ENCODE assay signal across 7 cellular contexts in genomic region chr15:60423540-60423939, GRCh38. TPM values are rescaled to one million over a fixed set of nuclear protein-coding genes. Genes with fewer than 3 reads are reported as not detected.
A peak's percentile ranks its signal among the peaks of the same experiment; 100 is the strongest.
DNase-seq lines count a peak whose midpoint lies in the region; ATAC-seq, FAIRE-seq and TF ChIP-seq lines count a peak whose summit lies in the region.

No MANE protein-coding gene starts in this region.

- no peak overlapping the region for H3K9ac ChIP-seq in H9 (ENCODE audit: extremely low read depth, insufficient read length, low read length)

- no peak overlapping the region for H2BK12ac ChIP-seq in H9 (ENCODE audit: insufficient read length, low read depth, low read length)

- TF ChIP-seq POLR2A in erythroblast (IDR thresholded peaks at IDR 0.05; ENCODE audit: low read length), result no peak

- H3K27ac Mint-ChIP-seq in H9, result no peak overlapping the region; a peak in 1 of 7 replicates

- no peak overlapping the region for H2BK120ac ChIP-seq in H9 (ENCODE audit: low read depth, low read length, poor library complexity, severe bottlenecking)

- H3K18ac ChIP-seq in H9 (ENCODE audit: insufficient read length, low read depth, low read length), result no peak overlapping the region

- in situ Hi-C loops in Panc1 (cut with HindIII; ENCODE audit: low pct_unique_long_range_greater_than_20kb, low sequenced_read_pairs), result no loop called here
- in situ Hi-C loops in GM13977 (cut with MboI; ENCODE audit: low pct_unique_long_range_greater_than_20kb, low sequenced_read_pairs, unreplicated experiment), result no loop called here

- H3K36me3 Mint-ChIP-seq in H9 (ENCODE audit: insufficient read depth in 1 of 3, low read depth in 3 of 3), result peaks cover 5 to 15% (median 13%) of the 10 kb centered on the region in 3 experiments; a peak in 6 of 7 replicates

- TF ChIP-seq CTCF in GM12865 (IDR thresholded peaks at IDR 0.05; ENCODE audit: insufficient read depth, low read depth, low read length, missing control alignments), result no peak
- TF ChIP-seq CTCF in Panc1 (IDR thresholded peaks at IDR 0.05), result no peak
- no peak for TF ChIP-seq CTCF in retinal pigment epithelial cell (conservative IDR thresholded peaks at IDR 0.05; ENCODE audit: low read depth, low read length)
- TF ChIP-seq CTCF in GM13977 (IDR thresholded peaks at IDR 0.05; ENCODE audit: extremely low read depth, insufficient read depth, missing control alignments), result no peak
- no peak for TF ChIP-seq CTCF in H9 (conservative IDR thresholded peaks at IDR 0.05)

- DNase-seq in GM12865 (ENCODE audit: low read depth), result peak; percentile 11
- no peak for DNase-seq in Panc1 (ENCODE audit: low read depth, low spot score)
- DNase-seq in erythroblast (lab: John Stamatoyannopoulos, UW), result peak; percentile 3 to 9
- DNase-seq in retinal pigment epithelial cell (ENCODE audit: low read depth), result peak; percentile 83
- DNase-seq in GM13977 (ENCODE audit: low spot score), result no peak
- DNase-seq in GM19239 (ENCODE audit: insufficient read length, low spot score), result no peak
- no peak for DNase-seq in H9

- no peak overlapping the region for H3K23ac ChIP-seq in H9 (ENCODE audit: insufficient read length, low read depth, low read length)

- peaks cover 11% of the 10 kb centered on the region; the same call in 1 of the 2 replicates for H3K36me3 ChIP-seq in Panc1 (ENCODE audit: control insufficient read depth, insufficient read depth, low read length)

- H3K9me3 ChIP-seq in Panc1 (ENCODE audit: control insufficient read depth, insufficient read depth, low read depth, low read length) (no peaks in the 10 kb centered on the region), H9 (ENCODE audit: control insufficient read depth, low read depth, low read length) (no peaks in the 10 kb centered on the region)

- H3K4me2 ChIP-seq in H9 (ENCODE audit: insufficient read depth, insufficient read length, low read length), result no peak overlapping the region

- no peaks in the 10 kb centered on the region for H3K23me2 ChIP-seq in H9 (ENCODE audit: insufficient read length, low read depth, low read length, poor library complexity, severe bottlenecking)

- intact Hi-C loops in Panc1 (cut with micrococcal nuclease; ENCODE audit: unreplicated experiment), result no loop called here

- CTCF ChIA-PET in Panc1 (lab: Charles Lee), result no interaction called here

- H3K14ac ChIP-seq in H9 (ENCODE audit: insufficient read depth, low read length), result no peak overlapping the region

- no peak for FAIRE-seq in GM19239 (lab: Jason Lieb, UNC)

- H4K8ac ChIP-seq in H9 (replicated peaks; ENCODE audit: insufficient read length, low read depth, low read length), result no peak overlapping the region

- H3K27me3 ChIP-seq in Panc1 (ENCODE audit: control insufficient read depth, insufficient read depth, low read length), result no peaks in the 10 kb centered on the region
- H3K27me3 ChIP-seq in H9 (ENCODE audit: insufficient read depth, low read length), result no peaks in the 10 kb centered on the region

- no peak overlapping the region for H2BK15ac ChIP-seq in H9 (ENCODE audit: low read depth, low read length)

- H3K27ac ChIP-seq in Panc1 (ENCODE audit: low read length) (no peak overlapping the region), H9 (ENCODE audit: insufficient read length, low read depth, low read length) (no peak overlapping the region)

- no peaks in the 10 kb centered on the region for H4K20me1 ChIP-seq in H9 (ENCODE audit: control insufficient read depth, insufficient read depth, insufficient read length)

- no peaks in the 10 kb centered on the region for H3K9me3 Mint-ChIP-seq in H9

- no peak overlapping the region for H2AFZ ChIP-seq in H9 (ENCODE audit: low read length)

- H3K4ac ChIP-seq in H9 (ENCODE audit: low read depth, low read length), result no peak overlapping the region

- no peak overlapping the region for H3K4me3 Mint-ChIP-seq in H9

- no peaks in the 10 kb centered on the region for H3K27me3 Mint-ChIP-seq in H9 (ENCODE audit: low read depth)

- BruUV-seq in Panc1 (replicated peaks; lab: Mats Ljungman, UMichigan), result no TSS peak

- POLR2A ChIA-PET in Panc1 (lab: Charles Lee), result interaction anchor here (0.6 to 1.1 kb wide), 2 partner anchors 22 to 23 kb away, joined by 3 to 4 read pairs; no protein-coding TSS in a partner anchor

- ATAC-seq in Panc1, result 0 out of 2 replicates have a peak, but pooled peaks have one; percentile 58

- H3K4me1 Mint-ChIP-seq in H9, result peaks cover 7 to 14% of the 10 kb centered on the region in 2 experiments; a peak in 2 of 4 replicates

- WGBS in H9 (ENCODE audit: extremely low coverage, insufficient read length, low lambda C conversion rate), result no CpG with 5 or more reads among the region's 2 CpGs

- H3K79me1 ChIP-seq in H9 (ENCODE audit: insufficient read depth, low read depth, low read length, poor library complexity, severe bottlenecking), result no peaks in the 10 kb centered on the region

- H4K5ac ChIP-seq in H9 (ENCODE audit: insufficient read length, low read depth, low read length), result no peak overlapping the region

- no peak overlapping the region for H3K4me3 ChIP-seq in GM12865 (ENCODE audit: low read depth, low read length)
- no peak overlapping the region for H3K4me3 ChIP-seq in Panc1 (ENCODE audit: low read depth in 2 of 2, low read length in 2 of 2)
- H3K4me3 ChIP-seq in retinal pigment epithelial cell (ENCODE audit: low read length), result no peak overlapping the region

- no peak overlapping the region for H3T11ph ChIP-seq in H9 (ENCODE audit: low read length)

- no peak overlapping the region for H2BK20ac ChIP-seq in H9 (ENCODE audit: low read depth, low read length, poor library complexity, severe bottlenecking)

- H3K4me1 ChIP-seq in Panc1 (ENCODE audit: control insufficient read depth, insufficient read depth, low read length), result no peaks in the 10 kb centered on the region
- no peaks in the 10 kb centered on the region for H3K4me1 ChIP-seq in H9 (ENCODE audit: insufficient read depth, low read length)

- H3K56ac ChIP-seq in H9 (ENCODE audit: insufficient read length, low read depth, low read length), result no peak overlapping the region

- no peaks in the 10 kb centered on the region for H3K79me2 ChIP-seq in H9 (ENCODE audit: insufficient read depth, low read length)

- H4K91ac ChIP-seq in H9 (ENCODE audit: insufficient read length, low read depth, low read length), result no peak overlapping the region

- no peak overlapping the region for H2BK5ac ChIP-seq in H9 (ENCODE audit: insufficient read length, low read length)

- H2AK5ac ChIP-seq in H9 (ENCODE audit: insufficient read length, low read length), result no peak overlapping the region

RNA-seq across cellular contexts. Expression of gene ANXA2, which starts 25.8 kb away (rescaled TPM):
- total RNA-seq in Panc1 (2021; ENCODE audit: unreplicated experiment) (1,903 TPM), H9 (2021) (126 and 127 TPM in 2 replicates)
- 1,847 TPM for polyA plus RNA-seq in Panc1 (2012; ENCODE audit: insufficient read length)

RNA-seq across cellular contexts. Expression of gene ICE2, which starts 55.4 kb away (rescaled TPM):
- 66.2 TPM for total RNA-seq in Panc1 (2021; ENCODE audit: unreplicated experiment)
- polyA plus RNA-seq in Panc1 (2012; ENCODE audit: insufficient read length), result 25.3 TPM
- total RNA-seq in H9 (2021), result 75.5 and 76.3 TPM in 2 replicates

Comparison
In these comparisons a context has a peak if more than half of its experiments do, and no peak if none do; other contexts are left out.
1. DNase-seq: peak in GM12865 (single experiment), erythroblast (2 of 2) and retinal pigment epithelial cell (single experiment); none in Panc1 (single experiment), GM13977 (single experiment), GM19239 (single experiment) and H9 (single experiment).
2. RNA of gene ANXA2, which starts 25.8 kb away (total RNA-seq): 1,903 TPM in Panc1 (single experiment); 126 to 127 TPM in H9; every median in the first group is over 10 times any median in the second.